ENCODE assay signal across 1 cellular context in genomic region chr10:131825150-131825907, GRCh38.
A peak's percentile ranks its signal among the peaks of the same experiment; 100 is the strongest.
TF ChIP-seq lines count a peak whose summit lies in the region.

No MANE protein-coding gene starts in this region.

TF ChIP-seq in H1, 55 proteins besides CTCF, POLR2A, EP300 and RAD21:
- TF ChIP-seq E2F6 (IDR thresholded peaks at IDR 0.05), result peak; percentile 53
- no peak for TF ChIP-seq KDM4A (IDR thresholded peaks at IDR 0.05; ENCODE audit: low read depth, low read length, severe bottlenecking)
- TF ChIP-seq HDAC2 (IDR thresholded peaks at IDR 0.05; ENCODE audit: borderline replicate concordance in 1 of 2, low read depth in 2 of 2, low read length in 2 of 2), result no peak
- no peak for TF ChIP-seq FOSL1 (IDR thresholded peaks at IDR 0.05; ENCODE audit: insufficient read depth, low read depth, low read length)
- TF ChIP-seq KDM1A (IDR thresholded peaks at IDR 0.05; ENCODE audit: borderline replicate concordance, low read length), result no peak
- peak; percentile 43; the same call in 1 of the 2 replicates for TF ChIP-seq MAX (IDR thresholded peaks at IDR 0.05)
- TF ChIP-seq RNF2 (IDR thresholded peaks at IDR 0.05; ENCODE audit: borderline replicate concordance, low read depth, low read length, missing control alignments, poor library complexity, severe bottlenecking), result no peak
- no peak for TF ChIP-seq MAFK (IDR thresholded peaks at IDR 0.05; ENCODE audit: low read depth, low read length)
- no peak for TF ChIP-seq SIN3A (conservative IDR thresholded peaks at IDR 0.05 in 1 of 2, IDR thresholded peaks at IDR 0.05 in 1 of 2; ENCODE audit: low read depth in 1 of 2, low read length in 2 of 2)
- TF ChIP-seq ATF2 (IDR thresholded peaks at IDR 0.05; ENCODE audit: low read length), result no peak
